8 cellular contexts compared by ENCODE assay signal in the genomic region with DNA sequence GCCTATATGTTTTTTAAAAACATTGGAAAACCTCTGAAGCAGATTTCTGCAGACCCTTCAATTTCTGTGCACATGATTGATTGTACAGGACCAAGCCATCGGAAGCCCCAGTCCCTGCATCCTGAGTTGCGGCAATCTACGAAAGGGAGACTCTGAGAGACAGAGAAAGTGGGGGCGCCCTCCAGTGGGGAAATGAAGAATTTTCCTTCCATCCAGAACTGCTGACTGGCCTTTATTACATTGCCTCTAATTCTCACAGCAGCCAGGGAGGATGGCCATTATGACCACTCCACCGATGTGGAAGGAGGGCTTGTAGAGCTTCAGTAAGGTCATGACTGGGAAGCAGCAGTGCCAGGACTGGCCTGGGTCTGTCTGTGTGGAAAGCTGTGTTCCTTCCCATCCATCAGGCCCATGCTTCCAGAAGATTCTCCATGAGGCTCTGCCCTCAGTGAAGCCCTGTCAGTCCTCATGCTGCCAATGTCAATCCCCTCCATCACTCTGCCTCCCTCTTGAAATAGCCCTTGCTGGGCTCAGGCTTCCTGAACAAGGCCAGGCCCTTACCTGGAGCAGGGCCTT. TPM values are rescaled to one million over a fixed set of nuclear protein-coding genes. Genes with fewer than 3 reads are reported as not detected.
DNase-seq lines count a peak whose midpoint lies in the region; ATAC-seq, FAIRE-seq and TF ChIP-seq lines count a peak whose summit lies in the region.

No MANE protein-coding gene starts in this region.

- BruUV-seq in MCF 10A (replicated peaks; lab: Mats Ljungman, UMichigan) = no TSS peak

- no peak overlapping the region for H3K9ac ChIP-seq in kidney (ENCODE audit: low read length in 2 of 2)

- intact Hi-C loops in MCF 10A (cut with micrococcal nuclease) (loop anchor here (1.0 kb wide), 1 partner anchor 192 kb away; a partner anchor contains a TSS), kidney (cut with DNase I) (no loop called here)

- H3K27ac ChIP-seq in VCaP (no peak overlapping the region), kidney (ENCODE audit: low read depth in 2 of 2, low read length in 2 of 2) (no peak overlapping the region)

- H3K4me1 Mint-ChIP-seq in MCF 10A (ENCODE audit: insufficient read depth, unreplicated experiment) = no peaks in the 10 kb centered on the region

- ATAC-seq in GM19395 (IDR thresholded peaks at IDR 0.05; ENCODE audit: unreplicated experiment) (peak; percentile 69), HG02678 (IDR thresholded peaks at IDR 0.05; ENCODE audit: unreplicated experiment) (no peak)

- no peak overlapping the region for H3K4me3 Mint-ChIP-seq in MCF 10A (ENCODE audit: unreplicated experiment)

- H3K36me3 Mint-ChIP-seq in MCF 10A (ENCODE audit: insufficient read depth, unreplicated experiment) = no peaks in the 10 kb centered on the region

- H3K9me3 ChIP-seq in kidney (ENCODE audit: control insufficient read depth in 1 of 2, low read length in 2 of 2) = no peaks in the 10 kb centered on the region

- TF ChIP-seq CTCF in VCaP (conservative IDR thresholded peaks at IDR 0.05) (peak; percentile 80), MCF 10A (IDR thresholded peaks at IDR 0.05; ENCODE audit: unreplicated experiment) (peak; percentile 67), kidney (IDR thresholded peaks at IDR 0.05; ENCODE audit: borderline replicate concordance, extremely low read depth, insufficient read depth) (peak; percentile 57)

- H3K9me3 Mint-ChIP-seq in MCF 10A (ENCODE audit: unreplicated experiment) = no peaks in the 10 kb centered on the region

- DNase-seq in AML-193 (lab: John Stamatoyannopoulos, UW) = peak; percentile 39 to 55
- peak; percentile 65 for DNase-seq in NCI-H1694 treated with DMSO at 0.1 percent for 48 hours (lab: John Stamatoyannopoulos, UW)
- DNase-seq in MCF 10A (ENCODE audit: unreplicated experiment) = peak; percentile 72
- no peak for DNase-seq in kidney
- peak; percentile 41 to 63 for DNase-seq in stimulated activated CD4-positive, alpha-beta T cell treated with anti-CD3 and anti-CD28 coated beads, Interleukin-4, amount 100 ng/mL, for 4 hours

- no peak overlapping the region for H3K27ac Mint-ChIP-seq in MCF 10A (ENCODE audit: low read depth, unreplicated experiment)

- H3K36me3 ChIP-seq in kidney (ENCODE audit: control insufficient read depth in 1 of 2, insufficient read depth in 2 of 2, low read length in 2 of 2) = no peaks in the 10 kb centered on the region

- H3K27me3 Mint-ChIP-seq in MCF 10A (ENCODE audit: insufficient read depth, unreplicated experiment) = peaks cover 44% of the 10 kb centered on the region

- no peaks in the 10 kb centered on the region for H3K4me1 ChIP-seq in kidney (ENCODE audit: control insufficient read depth in 1 of 2, insufficient read depth in 1 of 2, low read depth in 1 of 2, low read length in 2 of 2)

- no peak overlapping the region for H3K4me3 ChIP-seq in kidney (ENCODE audit: low read length in 2 of 2)

- no peak for FAIRE-seq in kidney (lab: Jason Lieb, UNC)

- POLR2A ChIA-PET in MCF 10A (lab: Yijun Ruan, JAX) = no interaction called here

- CTCF ChIA-PET in MCF 10A (lab: Yijun Ruan, JAX) = interaction anchor here (0.7 to 1.9 kb wide), 7 partner anchors 8 to 601 kb away, joined by 3 to 6 read pairs (median 3); no protein-coding TSS in a partner anchor

RNA-seq across cellular contexts. Expression of a gene that starts 20.0 kb away (rescaled TPM):
- not detected in 2 replicates for total RNA-seq in MCF 10A (2022)
- total RNA-seq in kidney = not detected
- not detected for polyA plus RNA-seq in kidney (ENCODE audit: insufficient read depth, low read depth, low replicate concordance)

RNA-seq across cellular contexts. Expression of a gene that starts 35.2 kb away (rescaled TPM):
- 81.3 and 81.5 TPM in 2 replicates for total RNA-seq in MCF 10A (2022)
- 53.3 TPM for total RNA-seq in kidney
- 71.0 TPM for polyA plus RNA-seq in kidney (ENCODE audit: insufficient read depth, low read depth, low replicate concordance)

RNA-seq across cellular contexts. Expression of a gene that starts 43.3 kb away (rescaled TPM):
- total RNA-seq in MCF 10A (2022) = not detected in 2 replicates
- not detected for total RNA-seq in kidney
- polyA plus RNA-seq in kidney (ENCODE audit: insufficient read depth, low read depth, low replicate concordance) = not detected
